In genomic region chr10:119725550-119726290, GRCh38 we compare ENCODE assay signal across 1 cellular context.
A peak's percentile ranks its signal among the peaks of the same experiment; 100 is the strongest.
TF ChIP-seq lines count a peak whose summit lies in the region.

Gene INPP5F, plus strand, starts transcription at chr10:119726050. Its CDS starts 213 bp downstream, at chr10:119726263.

TF ChIP-seq in HepG2, 621 proteins besides CTCF, POLR2A, EP300 and RAD21 (continued from another document and continues in another):
- TF ChIP-seq RERE (CRISPR knock-in tag; IDR thresholded peaks at IDR 0.05; ENCODE audit: low read depth): no peak
- TF ChIP-seq MLLT10 (CRISPR knock-in tag; IDR thresholded peaks at IDR 0.05): no peak
- peak; percentile 76; the same call in 1 of the 2 replicates for TF ChIP-seq ZNF337 (CRISPR knock-in tag; IDR thresholded peaks at IDR 0.05; ENCODE audit: borderline replicate concordance, low read depth)
- no peak for TF ChIP-seq ZNF616 (CRISPR knock-in tag; IDR thresholded peaks at IDR 0.05; ENCODE audit: low read depth)
- no peak for TF ChIP-seq GTF3A (CRISPR knock-in tag; conservative IDR thresholded peaks at IDR 0.05)
- TF ChIP-seq NKX3-1 (CRISPR knock-in tag; IDR thresholded peaks at IDR 0.05): no peak
- TF ChIP-seq ZNF549 (CRISPR knock-in tag; IDR thresholded peaks at IDR 0.05): no peak
- no peak for TF ChIP-seq RARG (CRISPR knock-in tag; IDR thresholded peaks at IDR 0.05; ENCODE audit: low read depth)
- no peak; the same call in 1 of the 2 replicates for TF ChIP-seq BORCS8-MEF2B (CRISPR knock-in tag; IDR thresholded peaks at IDR 0.05)
- no peak for TF ChIP-seq GPBP1L1 (CRISPR knock-in tag; IDR thresholded peaks at IDR 0.05)
- TF ChIP-seq PBX3 (CRISPR knock-in tag; IDR thresholded peaks at IDR 0.05; ENCODE audit: borderline replicate concordance): no peak
- no peak for TF ChIP-seq ZFP37 (CRISPR knock-in tag; IDR thresholded peaks at IDR 0.05; ENCODE audit: borderline replicate concordance)
- TF ChIP-seq HMGXB3 (CRISPR knock-in tag; IDR thresholded peaks at IDR 0.05; ENCODE audit: borderline replicate concordance): no peak
- no peak for TF ChIP-seq ZNF589 (CRISPR knock-in tag; conservative IDR thresholded peaks at IDR 0.05)
- no peak for TF ChIP-seq ZNF234 (CRISPR knock-in tag; conservative IDR thresholded peaks at IDR 0.05)
- TF ChIP-seq GABPB1 (CRISPR knock-in tag; IDR thresholded peaks at IDR 0.05): peak; percentile 88
- no peak for TF ChIP-seq ZNF572 (CRISPR knock-in tag; IDR thresholded peaks at IDR 0.05)
- peak; percentile 44; the same call in 1 of the 2 replicates for TF ChIP-seq HNRNPL (IDR thresholded peaks at IDR 0.05; ENCODE audit: low read depth, low read length)
- TF ChIP-seq ZBTB43 (CRISPR knock-in tag; conservative IDR thresholded peaks at IDR 0.05): peak; percentile 23; the same call in 1 of the 2 replicates
- TF ChIP-seq ATRX (CRISPR knock-in tag; IDR thresholded peaks at IDR 0.05; ENCODE audit: borderline replicate concordance): no peak
- peak; percentile 34; the same call in 1 of the 2 replicates for TF ChIP-seq ZNF740 (CRISPR knock-in tag; IDR thresholded peaks at IDR 0.05)
- peak; percentile 81; the same call in 1 of the 2 replicates for TF ChIP-seq ZBTB26 (CRISPR knock-in tag; IDR thresholded peaks at IDR 0.05; ENCODE audit: borderline replicate concordance)
- no peak for TF ChIP-seq ZNF83 (CRISPR knock-in tag; IDR thresholded peaks at IDR 0.05; ENCODE audit: borderline replicate concordance)
- 0 out of 2 replicates have a peak, but pooled peaks have one; percentile 16 for TF ChIP-seq ZBTB33 (CRISPR knock-in tag; IDR thresholded peaks at IDR 0.05)
- TF ChIP-seq GMEB1 (CRISPR knock-in tag; IDR thresholded peaks at IDR 0.05; ENCODE audit: borderline replicate concordance): peak; percentile 35; the same call in 1 of the 2 replicates
- 0 out of 2 replicates have a peak, but pooled peaks have one; percentile 3 for TF ChIP-seq ZNF121 (CRISPR knock-in tag; IDR thresholded peaks at IDR 0.05)
- TF ChIP-seq NCOR1 (IDR thresholded peaks at IDR 0.05; ENCODE audit: borderline replicate concordance, low read length): no peak; the same call in 1 of the 2 replicates
- no peak for TF ChIP-seq NPAS2 (CRISPR knock-in tag; IDR thresholded peaks at IDR 0.05; ENCODE audit: borderline replicate concordance)
- no peak for TF ChIP-seq SIX1 (CRISPR knock-in tag; IDR thresholded peaks at IDR 0.05; ENCODE audit: borderline replicate concordance)
- TF ChIP-seq ARID5B (CRISPR knock-in tag; IDR thresholded peaks at IDR 0.05): peak; percentile 75
